In genomic region chr15:40806672-40807027, GRCh38 we compare ENCODE assay signal across 9 cellular contexts. TPM values are rescaled to one million over a fixed set of nuclear protein-coding genes. Genes with fewer than 3 reads are reported as not detected.
DNase-seq lines count a peak whose midpoint lies in the region; ATAC-seq lines count a peak whose summit lies in the region.
"Had no signal": no experiment of that assay in that cellular context is flagged by ENCODE, and none has a peak within 500 bp of the region (broad histone marks: within the 10 kb centered on the region; RNA-seq: fewer than 3 reads in every experiment).

No MANE protein-coding gene starts in this region.

- DNase-seq in NCI-H524 treated with DMSO at 0.1 percent for 48 hours (lab: John Stamatoyannopoulos, UW) (peak; percentile 31), NCI-H524 (lab: John Stamatoyannopoulos, UW) (no peak), NCI-H187 (lab: John Stamatoyannopoulos, UW) (no peak), SKM-1 (lab: John Stamatoyannopoulos, UW; ENCODE audit: unreplicated experiment) (no peak)
- DNase-seq in activated CD8-positive, alpha-beta T cell treated with anti-CD3 and anti-CD28 coated beads, Interleukin-2, amount 10 ng/mL, durations not matched to agents 7 days and 5 days = no peak

- H3K27me3 ChIP-seq in subcutaneous abdominal adipose tissue (ENCODE audit: control insufficient read depth in 5 of 5, insufficient read depth in 4 of 5, low read length in 5 of 5) = no peaks in the 10 kb centered on the region

- H3K9ac ChIP-seq in subcutaneous abdominal adipose tissue (ENCODE audit: low read length in 5 of 5) = peak overlapping the region; percentile 85 to 100 (median 90)

- H3K27me3 Mint-ChIP-seq in activated CD8-positive, alpha-beta T cell treated with anti-CD3 and anti-CD28 coated beads, Interleukin-2, amount 10 ng/mL, durations not matched to agents 7 days and 5 days (ENCODE audit: low read depth) = no peaks in the 10 kb centered on the region

- H3K27ac ChIP-seq in subcutaneous abdominal adipose tissue (ENCODE audit: low read depth, low read length) = peak overlapping the region; percentile 99

- peaks cover 20% of the 10 kb centered on the region for H3K4me1 Mint-ChIP-seq in activated CD8-positive, alpha-beta T cell treated with anti-CD3 and anti-CD28 coated beads, Interleukin-2, amount 10 ng/mL, durations not matched to agents 7 days and 5 days (ENCODE audit: low read depth)

- peaks cover 6 to 25% (median 20%) of the 10 kb centered on the region in 5 donors for H3K36me3 ChIP-seq in subcutaneous abdominal adipose tissue (ENCODE audit: control insufficient read depth in 5 of 5, insufficient read depth in 5 of 5, low read length in 5 of 5)

- H3K4me1 ChIP-seq in subcutaneous abdominal adipose tissue (ENCODE audit: control insufficient read depth in 5 of 5, insufficient read depth in 5 of 5, low read length in 5 of 5) = peaks cover 6 to 21% (median 18%) of the 10 kb centered on the region in 5 donors

- H3K9me3 Mint-ChIP-seq in activated CD8-positive, alpha-beta T cell treated with anti-CD3 and anti-CD28 coated beads, Interleukin-2, amount 10 ng/mL, durations not matched to agents 7 days and 5 days (ENCODE audit: insufficient read depth) = no peaks in the 10 kb centered on the region

- POLR2A ChIA-PET in activated CD8-positive, alpha-beta T cell treated with anti-CD3 and anti-CD28 coated beads, Interleukin-2, amount 10 ng/mL, durations not matched to agents 7 days and 5 days (lab: Charles Lee) = interaction anchor here (0.6 to 3.0 kb wide), 6 partner anchors 10 to 215 kb away, joined by 3 to 12 read pairs (median 4); partner anchors contain the start of genes GCHFR and RAD51

- CTCF ChIA-PET in activated CD8-positive, alpha-beta T cell treated with anti-CD3 and anti-CD28 coated beads, Interleukin-2, amount 10 ng/mL, durations not matched to agents 7 days and 5 days (lab: Charles Lee) = interaction anchor here (0.9 to 2.9 kb wide), 4 partner anchors 20 to 88 kb away, joined by 4 to 15 read pairs (median 8); partner anchors contain the start of gene VPS18

- peak overlapping the region; percentile 99 for H3K27ac Mint-ChIP-seq in activated CD8-positive, alpha-beta T cell treated with anti-CD3 and anti-CD28 coated beads, Interleukin-2, amount 10 ng/mL, durations not matched to agents 7 days and 5 days

- H3K4me3 ChIP-seq in iPS-18c (ENCODE audit: insufficient read depth, low read depth, low read length) = peak overlapping the region; percentile 86
- H3K4me3 ChIP-seq in subcutaneous abdominal adipose tissue (ENCODE audit: low read depth in 1 of 5, low read length in 5 of 5) = peak overlapping the region; percentile 79 to 100 (median 99)

- H3K9me3 ChIP-seq in iPS-18c (ENCODE audit: control insufficient read depth, insufficient read depth, low read length) (no peaks in the 10 kb centered on the region), subcutaneous abdominal adipose tissue (ENCODE audit: control insufficient read depth in 5 of 5, low read length in 5 of 5) (no peaks in the 10 kb centered on the region)

- peak; percentile 1 for ATAC-seq in activated CD8-positive, alpha-beta T cell treated with anti-CD3 and anti-CD28 coated beads, Interleukin-2, amount 10 ng/mL, durations not matched to agents 7 days and 5 days
- no peak for ATAC-seq in GM21717 (IDR thresholded peaks at IDR 0.05; ENCODE audit: unreplicated experiment)

- H3K4me3 Mint-ChIP-seq in activated CD8-positive, alpha-beta T cell treated with anti-CD3 and anti-CD28 coated beads, Interleukin-2, amount 10 ng/mL, durations not matched to agents 7 days and 5 days = peak overlapping the region; percentile 94

- H3K36me3 Mint-ChIP-seq in activated CD8-positive, alpha-beta T cell treated with anti-CD3 and anti-CD28 coated beads, Interleukin-2, amount 10 ng/mL, durations not matched to agents 7 days and 5 days (ENCODE audit: low read depth) = peaks cover 18% of the 10 kb centered on the region

RNA-seq across cellular contexts. Expression of gene ZFYVE19, which starts 0.2 kb away (rescaled TPM):
- 10 to 100 TPM; 29.4 to 35.6 TPM for total RNA-seq in activated CD8-positive, alpha-beta T cell treated with anti-CD3 and anti-CD28 coated beads, Interleukin-2, amount 10 ng/mL, durations not matched to agents 7 days and 5 days

RNA-seq across cellular contexts. Expression of gene DNAJC17, which starts 0.6 kb away (rescaled TPM):
- 10 to 100 TPM; 42.9 to 47.2 TPM for total RNA-seq in activated CD8-positive, alpha-beta T cell treated with anti-CD3 and anti-CD28 coated beads, Interleukin-2, amount 10 ng/mL, durations not matched to agents 7 days and 5 days

RNA-seq across cellular contexts. Expression of gene PPP1R14D, which starts 21.9 kb away (rescaled TPM):
- not detected for total RNA-seq in activated CD8-positive, alpha-beta T cell treated with anti-CD3 and anti-CD28 coated beads, Interleukin-2, amount 10 ng/mL, durations not matched to agents 7 days and 5 days
- total RNA-seq: lung microvascular endothelial cell had no signal

RNA-seq across cellular contexts. Expression of gene C15orf62, which starts 36.9 kb away (rescaled TPM):
- 1 to 10 TPM; 1.1 to 1.2 TPM for total RNA-seq in activated CD8-positive, alpha-beta T cell treated with anti-CD3 and anti-CD28 coated beads, Interleukin-2, amount 10 ng/mL, durations not matched to agents 7 days and 5 days

RNA-seq across cellular contexts. Expression of gene SPINT1, which starts 37.2 kb away (rescaled TPM):
- total RNA-seq in activated CD8-positive, alpha-beta T cell treated with anti-CD3 and anti-CD28 coated beads, Interleukin-2, amount 10 ng/mL, durations not matched to agents 7 days and 5 days = 1 to 10 TPM; 3.1 to 4.3 TPM
